In the genomic region with DNA sequence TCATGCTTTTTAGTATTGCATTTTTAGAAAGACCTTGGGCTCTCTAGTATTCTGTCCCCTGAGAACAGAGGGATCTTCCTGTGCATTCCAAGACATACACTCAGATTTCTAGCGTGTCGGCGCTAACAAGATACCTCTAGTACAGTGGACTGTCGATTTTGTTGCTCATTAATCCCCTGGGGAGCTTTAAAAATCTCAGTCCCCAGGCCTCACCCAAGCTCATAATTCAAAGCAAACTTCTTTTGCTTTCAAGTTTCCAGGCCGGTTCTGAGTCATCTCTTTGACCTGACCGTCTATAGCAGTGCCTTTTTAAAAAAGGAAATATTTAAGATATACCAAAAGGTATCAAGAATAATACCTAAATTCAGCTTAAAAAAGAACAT, we compare ENCODE assay signal across 9 cellular contexts.
DNase-seq lines count a peak whose midpoint lies in the region; ATAC-seq and TF ChIP-seq lines count a peak whose summit lies in the region.
"Had no signal": no experiment of that assay in that cellular context is flagged by ENCODE, and none has a peak within 500 bp of the region (broad histone marks: within the 10 kb centered on the region; RNA-seq: fewer than 3 reads in every experiment).

No MANE protein-coding gene starts in this region.

- H3K4me3 ChIP-seq in esophagus squamous epithelium (no peak overlapping the region), adrenal gland (no peak overlapping the region), esophagus muscularis mucosa (no peak overlapping the region), WERI-Rb-1 (ENCODE audit: low read depth, low read length) (no peak overlapping the region)

- H3K9me3 ChIP-seq in esophagus squamous epithelium (peaks cover 0 to under 1% (median 0%) of the 10 kb centered on the region in 3 donors), adrenal gland (replicated peaks in 1 of 3) (no peaks in the 10 kb centered on the region), esophagus muscularis mucosa (no peaks in the 10 kb centered on the region), WERI-Rb-1 (ENCODE audit: severe bottlenecking) (no peaks in the 10 kb centered on the region)

- H3K27ac ChIP-seq in esophagus squamous epithelium, result peak overlapping the region in 3 of 4 donors; percentile 36 to 55 (median 46)
- H3K27ac ChIP-seq in adrenal gland, result peak overlapping the region in 1 of 5 donors; percentile 26
- H3K27ac ChIP-seq in esophagus muscularis mucosa (replicated peaks in 1 of 4), result no peak overlapping the region
- no peak overlapping the region for H3K27ac ChIP-seq in WERI-Rb-1

- H3K4me1 ChIP-seq in esophagus squamous epithelium, result peaks cover 0 to 26% (median 4%) of the 10 kb centered on the region in 3 donors
- peaks cover 3 to 4% of the 10 kb centered on the region in 2 donors for H3K4me1 ChIP-seq in adrenal gland (replicated peaks in 1 of 2)
- peaks cover 5 to 15% (median 9%) of the 10 kb centered on the region in 4 donors for H3K4me1 ChIP-seq in esophagus muscularis mucosa

- intact Hi-C loops in esophagus squamous epithelium (cut with DNase I) (no loop called here), adrenal gland (cut with DNase I) (no loop called here), esophagus muscularis mucosa (cut with DNase I) (no loop called here)

- peak; percentile 52 for DNase-seq in COLO829 (ENCODE audit: low spot score)
- DNase-seq in esophagus squamous epithelium (lab: John Stamatoyannopoulos, UW), result no peak
- DNase-seq in adrenal gland, result no peak
- DNase-seq in GM19238 (ENCODE audit: insufficient read length, low spot score), result no peak
- no peak for DNase-seq in esophagus muscularis mucosa (ENCODE audit: extremely low spot score)
- no peak for DNase-seq in WERI-Rb-1
- DNase-seq: CD8-positive, alpha-beta memory T cell had no signal

- H3K36me3 ChIP-seq in esophagus squamous epithelium, result no peaks in the 10 kb centered on the region
- H3K36me3 ChIP-seq in adrenal gland (replicated peaks in 1 of 2), result no peaks in the 10 kb centered on the region
- H3K36me3 ChIP-seq in esophagus muscularis mucosa, result no peaks in the 10 kb centered on the region
- peaks cover 4% of the 10 kb centered on the region for H3K36me3 ChIP-seq in WERI-Rb-1

- no peak for TF ChIP-seq EP300 in esophagus muscularis mucosa (IDR thresholded peaks at IDR 0.05)

- no peaks in the 10 kb centered on the region for H3K27me3 ChIP-seq in esophagus squamous epithelium
- H3K27me3 ChIP-seq in adrenal gland, result no peaks in the 10 kb centered on the region
- no peaks in the 10 kb centered on the region for H3K27me3 ChIP-seq in esophagus muscularis mucosa
- no peaks in the 10 kb centered on the region for H3K27me3 ChIP-seq in WERI-Rb-1 (ENCODE audit: insufficient read depth, low read depth, severe bottlenecking)

- TF ChIP-seq CTCF in esophagus squamous epithelium (IDR thresholded peaks at IDR 0.05) (no peak), adrenal gland (IDR thresholded peaks at IDR 0.05) (no peak), esophagus muscularis mucosa (IDR thresholded peaks at IDR 0.05) (no peak), WERI-Rb-1 (IDR thresholded peaks at IDR 0.05; ENCODE audit: low read depth, low read length) (no peak)

- no peak for TF ChIP-seq POLR2A in esophagus squamous epithelium (IDR thresholded peaks at IDR 0.05)
- TF ChIP-seq POLR2A in adrenal gland (IDR thresholded peaks at IDR 0.05), result no peak
- TF ChIP-seq POLR2A in esophagus muscularis mucosa (IDR thresholded peaks at IDR 0.05; ENCODE audit: low read depth), result no peak

- WGBS in esophagus squamous epithelium, 2 donors, result 41 to 54% methylated on average over 6 of the region's 6 CpGs
- WGBS in adrenal gland, 4 donors, result 27 to 57% (median 42%) methylated on average over 6 of the region's 6 CpGs
- WGBS in esophagus muscularis mucosa, result 41% methylated on average over 6 of the region's 6 CpGs

- ATAC-seq in GM21447 (IDR thresholded peaks at IDR 0.05; ENCODE audit: unreplicated experiment) (peak; percentile 67), HG03439 (IDR thresholded peaks at IDR 0.05; ENCODE audit: unreplicated experiment) (peak; percentile 89)

Comparison
In these comparisons a context has a peak if more than half of its experiments do, and no peak if none do; other contexts are left out.
1. H3K27ac ChIP-seq: peak in esophagus squamous epithelium (3 of 4); none in esophagus muscularis mucosa (0 of 4) and WERI-Rb-1 (single experiment).